ENCODE assay signal across 8 cellular contexts in the genomic region with DNA sequence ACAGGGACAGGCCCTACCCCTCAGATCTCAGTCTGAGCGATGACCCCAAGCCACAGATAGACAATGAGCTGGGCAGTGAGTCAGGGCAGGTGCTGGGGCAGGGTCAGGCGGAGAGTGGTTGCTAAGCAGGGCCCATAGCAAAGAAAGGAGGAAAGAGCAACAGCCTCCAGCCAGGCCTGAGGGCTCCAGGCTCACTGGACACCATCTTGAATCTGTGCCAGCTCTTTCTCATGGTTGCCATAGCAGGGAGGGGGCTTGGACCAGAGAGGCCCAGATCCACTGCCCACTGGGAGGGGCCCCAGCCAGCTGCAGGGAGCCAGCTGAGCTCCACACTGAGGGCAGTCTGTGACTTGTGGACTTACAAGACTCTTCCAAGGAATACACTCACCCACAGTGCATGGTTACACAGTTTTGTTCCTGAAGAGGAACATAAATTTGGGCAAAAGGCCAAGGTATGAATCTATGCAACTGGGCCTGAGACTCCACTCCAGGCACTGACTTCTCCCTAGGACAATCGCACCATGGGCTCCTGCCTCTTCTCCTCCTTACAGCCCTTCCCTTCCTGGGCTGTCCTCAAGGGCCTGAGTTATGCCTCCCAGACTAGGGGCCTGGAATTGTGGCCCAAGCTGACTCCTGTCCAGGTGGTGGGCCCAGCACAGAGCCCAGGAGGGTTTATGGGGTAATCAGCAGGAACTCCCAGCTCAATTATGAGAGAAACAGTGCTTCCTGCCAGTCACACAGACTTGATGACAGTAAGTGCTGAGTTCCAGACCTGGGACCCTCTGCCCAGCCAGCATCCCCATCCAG. TPM values are rescaled to one million over a fixed set of nuclear protein-coding genes. Genes with fewer than 3 reads are reported as not detected.
DNase-seq lines count a peak whose midpoint lies in the region; TF ChIP-seq lines count a peak whose summit lies in the region.

No MANE protein-coding gene starts in this region.

- H3K4me3 ChIP-seq in BE2C (ENCODE audit: low read depth, low read length) (no peak overlapping the region), endodermal cell (ENCODE audit: low read length) (no peak overlapping the region), muscle layer of duodenum (ENCODE audit: low read depth in 1 of 2, low read length in 2 of 2) (no peak overlapping the region)

- CTCF ChIA-PET in activated CD4-positive, alpha-beta memory T cell treated with anti-CD3 and anti-CD28 coated beads for 36 hours (lab: Charles Lee): interaction anchor here (1.2 to 1.4 kb wide), 4 partner anchors 10 to 145 kb away, joined by 3 to 8 read pairs (median 4); no protein-coding TSS in a partner anchor

- H3K4me1 ChIP-seq in BE2C (peaks cover 9% of the 10 kb centered on the region), endodermal cell (ENCODE audit: control insufficient read depth, insufficient read depth, low read length) (no peaks in the 10 kb centered on the region), muscle layer of duodenum (ENCODE audit: control insufficient read depth in 1 of 2, insufficient read depth in 2 of 2, low read length in 2 of 2) (peaks cover 0 to 11% of the 10 kb centered on the region in 2 donors)

- H3K36me3 ChIP-seq in BE2C (no peaks in the 10 kb centered on the region), endodermal cell (ENCODE audit: control insufficient read depth, insufficient read depth, low read length) (no peaks in the 10 kb centered on the region), muscle layer of duodenum (ENCODE audit: control insufficient read depth in 1 of 2, insufficient read depth in 2 of 2, low read length in 2 of 2) (no peaks in the 10 kb centered on the region)

- peaks cover 9% of the 10 kb centered on the region for H3K4me1 Mint-ChIP-seq in endodermal cell
- H3K4me1 Mint-ChIP-seq in activated CD4-positive, alpha-beta memory T cell treated with anti-CD3 and anti-CD28 coated beads for 36 hours (ENCODE audit: low read depth): peaks cover 15% of the 10 kb centered on the region

- no peaks in the 10 kb centered on the region for H3K27me3 ChIP-seq in BE2C
- no peaks in the 10 kb centered on the region for H3K27me3 ChIP-seq in endodermal cell (ENCODE audit: control insufficient read depth, insufficient read depth, low read length, poor library complexity, severe bottlenecking)
- H3K27me3 ChIP-seq in muscle layer of duodenum (ENCODE audit: low read depth, low read length): no peaks in the 10 kb centered on the region

- H3K9ac ChIP-seq in endodermal cell (ENCODE audit: extremely low read depth, low read length, poor library complexity, severe bottlenecking): no peak overlapping the region

- intact Hi-C loops in activated CD4-positive, alpha-beta memory T cell treated with anti-CD3 and anti-CD28 coated beads for 36 hours (cut with micrococcal nuclease): no loop called here

- H3K27ac ChIP-seq in endodermal cell (ENCODE audit: low read depth, low read length) (peak overlapping the region; percentile 24), muscle layer of duodenum (ENCODE audit: low read length) (peak overlapping the region; percentile 9)

- peak; percentile 57 for DNase-seq in BE2C
- peak; percentile 73 for DNase-seq in NCI-H226
- no peak for DNase-seq in endodermal cell
- no peak for DNase-seq in GM13976 (ENCODE audit: low spot score)
- DNase-seq in activated effector memory CD4-positive, alpha-beta T cell treated with anti-CD3 and anti-CD28 coated beads, Interleukin-2, amount 50 U/mL, for 16 hours: no peak
- DNase-seq in OCI-M2 (lab: John Stamatoyannopoulos, UW; ENCODE audit: unreplicated experiment): no peak
- no peak for DNase-seq in activated CD4-positive, alpha-beta memory T cell treated with anti-CD3 and anti-CD28 coated beads for 36 hours

- no peak for TF ChIP-seq CTCF in BE2C (IDR thresholded peaks at IDR 0.05; ENCODE audit: low read depth, low read length)
- no peak for TF ChIP-seq CTCF in endodermal cell (conservative IDR thresholded peaks at IDR 0.05)
- TF ChIP-seq CTCF in GM13976 (IDR thresholded peaks at IDR 0.05; ENCODE audit: borderline replicate concordance, control extremely low read depth, extremely low read depth, insufficient read depth, missing control alignments): no peak

- H3K9me3 Mint-ChIP-seq in endodermal cell: peaks cover 5% of the 10 kb centered on the region
- H3K9me3 Mint-ChIP-seq in activated CD4-positive, alpha-beta memory T cell treated with anti-CD3 and anti-CD28 coated beads for 36 hours: no peaks in the 10 kb centered on the region

- no peak overlapping the region for H3K27ac Mint-ChIP-seq in endodermal cell
- H3K27ac Mint-ChIP-seq in activated CD4-positive, alpha-beta memory T cell treated with anti-CD3 and anti-CD28 coated beads for 36 hours: no peak overlapping the region

- H3K4me3 Mint-ChIP-seq in endodermal cell: no peak overlapping the region
- no peak overlapping the region for H3K4me3 Mint-ChIP-seq in activated CD4-positive, alpha-beta memory T cell treated with anti-CD3 and anti-CD28 coated beads for 36 hours

- H3K36me3 Mint-ChIP-seq in endodermal cell (ENCODE audit: low read depth): no peaks in the 10 kb centered on the region
- no peaks in the 10 kb centered on the region for H3K36me3 Mint-ChIP-seq in activated CD4-positive, alpha-beta memory T cell treated with anti-CD3 and anti-CD28 coated beads for 36 hours

- peaks cover 18% of the 10 kb centered on the region for H3K27me3 Mint-ChIP-seq in endodermal cell (ENCODE audit: insufficient read depth)
- H3K27me3 Mint-ChIP-seq in activated CD4-positive, alpha-beta memory T cell treated with anti-CD3 and anti-CD28 coated beads for 36 hours: no peaks in the 10 kb centered on the region

- H3K9me3 ChIP-seq in BE2C (no peaks in the 10 kb centered on the region), endodermal cell (ENCODE audit: control insufficient read depth, low read length) (peaks cover 4% of the 10 kb centered on the region), muscle layer of duodenum (ENCODE audit: control insufficient read depth in 1 of 2, low read length in 2 of 2) (no peaks in the 10 kb centered on the region)

- WGBS in endodermal cell (ENCODE audit: insufficient coverage in 1 of 2, insufficient read length in 1 of 2), 2 experiments: 71 to 83% methylated on average over 3 of the region's 3 CpGs

- POLR2A ChIA-PET in activated CD4-positive, alpha-beta memory T cell treated with anti-CD3 and anti-CD28 coated beads for 36 hours (lab: Charles Lee): no interaction called here

- in situ Hi-C loops in GM13976 (cut with MboI; ENCODE audit: low sequenced_read_pairs, unreplicated experiment): no loop called here

RNA-seq across cellular contexts. Expression of gene BEAN1, which starts 59.9 kb away (rescaled TPM):
- not detected for polyA plus RNA-seq in BE2C (2012; ENCODE audit: insufficient read depth, insufficient read length, low read depth)
- under 1 TPM in 1 of 2 donors, not detected in 1; 0.18 TPM for total RNA-seq in endodermal cell
- 0.61 TPM for polyA plus RNA-seq in endodermal cell (2013, experiment 1 of 2)
- polyA plus RNA-seq in endodermal cell (2013, experiment 2 of 2): 0.33 TPM
- not detected for total RNA-seq in activated CD4-positive, alpha-beta memory T cell treated with anti-CD3 and anti-CD28 coated beads for 36 hours

Comparison
In these comparisons a context has a peak if more than half of its experiments do, and no peak if none do; other contexts are left out.
1. DNase-seq: peak in BE2C (single experiment) and NCI-H226 (single experiment); none in endodermal cell (single experiment), GM13976 (single experiment), activated effector memory CD4-positive, alpha-beta T cell treated with anti-CD3 and anti-CD28 coated beads, Interleukin-2, amount 50 U/mL, for 16 hours (single experiment), OCI-M2 (single experiment) and activated CD4-positive, alpha-beta memory T cell treated with anti-CD3 and anti-CD28 coated beads for 36 hours (single experiment).